ENCODE assay signal across 9 cellular contexts in genomic region chr6:4774715-4775590, GRCh38. TPM values are rescaled to one million over a fixed set of nuclear protein-coding genes. Genes with fewer than 3 reads are reported as not detected.
DNase-seq lines count a peak whose midpoint lies in the region; ATAC-seq, FAIRE-seq and TF ChIP-seq lines count a peak whose summit lies in the region.
"Had no signal": no experiment of that assay in that cellular context is flagged by ENCODE, and none has a peak within 500 bp of the region (broad histone marks: within the 10 kb centered on the region; RNA-seq: fewer than 3 reads in every experiment).

No MANE protein-coding gene starts in this region.

- H3K36me3 ChIP-seq in Panc1 (ENCODE audit: control insufficient read depth, insufficient read depth, low read length) (no peaks in the 10 kb centered on the region; the same call in 1 of the 2 replicates), K562 (ENCODE audit: control insufficient read depth, insufficient read depth, low read length) (no peaks in the 10 kb centered on the region; the same call in 2 of the 3 replicates), iPS-18a (ENCODE audit: control insufficient read depth, low read depth, low read length) (no peaks in the 10 kb centered on the region), smooth muscle cell (ENCODE audit: low read depth) (no peaks in the 10 kb centered on the region)

- peaks cover 31% of the 10 kb centered on the region for H3K79me2 ChIP-seq in K562 (ENCODE audit: control insufficient read depth, insufficient read depth, low read length)
- H3K79me2 ChIP-seq in smooth muscle cell (ENCODE audit: low read depth): peaks cover 32% of the 10 kb centered on the region

- CTCF ChIA-PET in Panc1 (lab: Charles Lee) (interaction anchor here (0.6 kb wide), 1 partner anchor 456 kb away, joined by 5 read pairs; no protein-coding TSS in a partner anchor), K562 (lab: Yijun Ruan, JAX; ENCODE audit: low intra/inter-chr PET ratio) (interaction anchor here (0.5 kb wide), 1 partner anchor 461 kb away, joined by 3 read pairs; no protein-coding TSS in a partner anchor)

- H3K4me2 ChIP-seq in K562 (ENCODE audit: insufficient read depth, low read length): no peak overlapping the region
- H3K4me2 ChIP-seq in smooth muscle cell: peak overlapping the region; percentile 89

- intact Hi-C loops in Panc1 (cut with micrococcal nuclease; ENCODE audit: unreplicated experiment): loop anchor here (5.0 kb wide), 1 partner anchor 162 kb away; no protein-coding TSS in a partner anchor
- intact Hi-C loops in K562 (cut with micrococcal nuclease): no loop called here

- no peaks in the 10 kb centered on the region for H3K9me1 ChIP-seq in K562 (ENCODE audit: control insufficient read depth, insufficient read depth, low read length)

- no peak overlapping the region for H3K9ac ChIP-seq in K562 (ENCODE audit: insufficient read depth in 1 of 2, low read depth in 2 of 2, low read length in 2 of 2)
- peak overlapping the region; percentile 96 for H3K9ac ChIP-seq in iPS-18a (ENCODE audit: low read length)
- peak overlapping the region; percentile 62 for H3K9ac ChIP-seq in smooth muscle cell (ENCODE audit: low read depth)

- H3K27ac ChIP-seq in Panc1 (ENCODE audit: low read length) (peak overlapping the region; percentile 85), K562 (ENCODE audit: extremely low read depth, low read depth, low read length) (no peak overlapping the region), iPS-18a (ENCODE audit: low read length) (no peak overlapping the region), smooth muscle cell (ENCODE audit: low read depth) (peak overlapping the region; percentile 44)

- in situ Hi-C loops in Panc1 (cut with HindIII; ENCODE audit: low pct_unique_long_range_greater_than_20kb, low sequenced_read_pairs): no loop called here
- in situ Hi-C loops in K562 (cut with MboI): no loop called here

- POLR2A ChIA-PET in Panc1 (lab: Charles Lee) (interaction anchor here (0.6 to 0.7 kb wide), 4 partner anchors 90 to 1408 kb away, joined by 3 to 6 read pairs (median 4); no protein-coding TSS in a partner anchor), K562 (lab: Yijun Ruan, JAX) (interaction anchor here (0.5 kb wide), 1 partner anchor 15 kb away, joined by 3 read pairs; no protein-coding TSS in a partner anchor)

- H3K4me1 ChIP-seq in Panc1 (ENCODE audit: control insufficient read depth, insufficient read depth, low read length): peaks cover 19% of the 10 kb centered on the region
- H3K4me1 ChIP-seq in K562 (replicated peaks in 1 of 2; ENCODE audit: control insufficient read depth in 2 of 2, insufficient read depth in 2 of 2, low read length in 2 of 2): peaks cover 10 to 17% of the 10 kb centered on the region in 2 experiments; a peak in 4 of 5 replicates
- peaks cover 35% of the 10 kb centered on the region for H3K4me1 ChIP-seq in iPS-18a (ENCODE audit: control insufficient read depth, low read depth, low read length)
- peaks cover 20% of the 10 kb centered on the region for H3K4me1 ChIP-seq in smooth muscle cell (ENCODE audit: low read depth)

- TF ChIP-seq CTCF in Panc1 (IDR thresholded peaks at IDR 0.05): no peak
- no peak for TF ChIP-seq CTCF in K562 (IDR thresholded peaks at IDR 0.05 in 2 of 3, conservative IDR thresholded peaks at IDR 0.05 in 1 of 3; ENCODE audit: insufficient read depth in 2 of 3, low read depth in 1 of 3, low read length in 3 of 3)
- no peak for TF ChIP-seq CTCF in smooth muscle cell (IDR thresholded peaks at IDR 0.05; ENCODE audit: borderline replicate concordance, insufficient read depth, poor library complexity, severe bottlenecking)

- no peak for FAIRE-seq in K562 (lab: Jason Lieb, UNC)
- FAIRE-seq: A204.1 had no signal

- WGBS in K562 (ENCODE audit: insufficient coverage, low coverage, missing lambda C conversion rate): 97% methylated on average over 48 of the region's 55 CpGs
- 2% methylated on average over 54 of the region's 55 CpGs for WGBS in smooth muscle cell (ENCODE audit: low lambda C conversion rate)

- H3F3A ChIP-seq in smooth muscle cell (ENCODE audit: low read depth): peaks cover 13% of the 10 kb centered on the region

- peaks cover 9% of the 10 kb centered on the region; the same call in 1 of the 2 replicates for H3K9me3 ChIP-seq in Panc1 (ENCODE audit: control insufficient read depth, insufficient read depth, low read depth, low read length)
- H3K9me3 ChIP-seq in K562 (replicated peaks; ENCODE audit: control insufficient read depth, insufficient read depth, low read depth, low read length): peaks cover 18% of the 10 kb centered on the region
- H3K9me3 ChIP-seq in iPS-18a (ENCODE audit: control insufficient read depth, low read depth, low read length): no peaks in the 10 kb centered on the region
- peaks cover 8% of the 10 kb centered on the region for H3K9me3 ChIP-seq in smooth muscle cell (replicated peaks; ENCODE audit: low read depth)

- BruUV-seq in Panc1 (replicated peaks; lab: Mats Ljungman, UMichigan) (no TSS peak), K562 (replicated peaks; lab: Mats Ljungman, UMichigan) (no TSS peak)

- no peak for TF ChIP-seq POLR2A in K562 (conservative IDR thresholded peaks at IDR 0.05)

- DNase-seq in DMS 273 (lab: John Stamatoyannopoulos, UW; ENCODE audit: unreplicated experiment) (peak; percentile 46), DMS 273 treated with DMSO at 0.1 percent for 48 hours (lab: John Stamatoyannopoulos, UW) (no peak), Panc1 (ENCODE audit: low read depth, low spot score) (no peak), K562 (ENCODE audit: extremely low read depth in 1 of 4, low spot score in 3 of 4) (no peak), smooth muscle cell (lab: John Stamatoyannopoulos, UW; ENCODE audit: unreplicated experiment) (peak; percentile 39), NK-92 (lab: John Stamatoyannopoulos, UW; ENCODE audit: unreplicated experiment) (no peak)

- ATAC-seq in Panc1: peak; percentile 5
- ATAC-seq in K562: no peak
- no peak for ATAC-seq in HG03520 (IDR thresholded peaks at IDR 0.05; ENCODE audit: unreplicated experiment)

- peak overlapping the region; percentile 67 to 85 for H3K4me3 ChIP-seq in Panc1 (ENCODE audit: low read depth in 2 of 2, low read length in 2 of 2)
- no peak overlapping the region for H3K4me3 ChIP-seq in K562
- H3K4me3 ChIP-seq in iPS-18a (ENCODE audit: low read length): peak overlapping the region; percentile 98
- peak overlapping the region; percentile 58 for H3K4me3 ChIP-seq in smooth muscle cell

- H4K20me1 ChIP-seq in K562 (replicated peaks; ENCODE audit: control insufficient read depth, insufficient read depth, low read length): peaks cover 2% of the 10 kb centered on the region
- peaks cover 27% of the 10 kb centered on the region for H4K20me1 ChIP-seq in smooth muscle cell (ENCODE audit: low read depth)

- TF ChIP-seq EP300 in K562 (IDR thresholded peaks at IDR 0.05; ENCODE audit: low read length): no peak

- H3K27me3 ChIP-seq in Panc1 (ENCODE audit: control insufficient read depth, insufficient read depth, low read length) (peaks cover 12% of the 10 kb centered on the region), K562 (ENCODE audit: control insufficient read depth in 2 of 2, insufficient read depth in 2 of 2, low read length in 2 of 2) (no peaks in the 10 kb centered on the region; a peak in 1 of 5 replicates), iPS-18a (ENCODE audit: control insufficient read depth, insufficient read depth, low read length) (peaks cover 37% of the 10 kb centered on the region), smooth muscle cell (ENCODE audit: low read depth) (no peaks in the 10 kb centered on the region)

- H2AFZ ChIP-seq in K562 (ENCODE audit: low read depth, low read length): no peak overlapping the region
- H2AFZ ChIP-seq in smooth muscle cell (ENCODE audit: low read depth): peak overlapping the region; percentile 81

- TF ChIP-seq RAD21 in K562 (CRISPR knock-in tag; conservative IDR thresholded peaks at IDR 0.05 in 1 of 2, IDR thresholded peaks at IDR 0.05 in 1 of 2): no peak

TF ChIP-seq in K562, 482 proteins besides CTCF, POLR2A, EP300 and RAD21 (continues in another document):
- TF ChIP-seq ZNF551 (CRISPR knock-in tag; IDR thresholded peaks at IDR 0.05) (no peak), MNT (conservative IDR thresholded peaks at IDR 0.05) (no peak), PRPF4 (IDR thresholded peaks at IDR 0.05; ENCODE audit: insufficient read depth, low read depth, low read length, poor library complexity, severe bottlenecking) (no peak), CBX1 (IDR thresholded peaks at IDR 0.05; ENCODE audit: low read depth) (0 out of 2 replicates have a peak, but pooled peaks have one; percentile 8)

RNA-seq across cellular contexts. Expression of gene CDYL, which starts 1.3 kb away (rescaled TPM):
- total RNA-seq in Panc1 (2021; ENCODE audit: unreplicated experiment): 61.4 TPM
- polyA plus RNA-seq in Panc1 (2012; ENCODE audit: insufficient read length): 22.4 TPM
- total RNA-seq in K562 (2011; cell fraction: chromatin; rRNA removed; ENCODE audit: low replicate concordance): 97.4 and 107 TPM in 2 replicates
- total RNA-seq in K562 (2011; cell fraction: nucleolus; rRNA removed): 24.0 and 27.2 TPM in 2 replicates
- 47.5 and 53.3 TPM in 2 replicates for total RNA-seq in K562 (2011; cell fraction: nucleoplasm; rRNA removed)
- 28.2 and 29.1 TPM in 2 replicates for total RNA-seq in K562 (2014; rRNA removed)
- total RNA-seq in K562 (2014; rRNA removed; fragmentation: Illumina TruSeq; extraction: Trizol): 40.8 and 49.6 TPM in 2 replicates
- 40.1 and 43.3 TPM in 2 replicates for total RNA-seq in K562 (2015; rRNA removed; fragmentation: Illumina TruSeq; extraction: Trizol)
- total RNA-seq in K562 (2021): 42.3 and 44.8 TPM in 2 replicates
- 45.2 and 45.8 TPM in 2 replicates for polyA plus RNA-seq in K562 (2011; rRNA removed)
- polyA plus RNA-seq in K562 (2011; cell fraction: cytosol; rRNA removed): 17.9 and 27.1 TPM in 2 replicates
- polyA plus RNA-seq in K562 (2011; cell fraction: nucleus; rRNA removed): 32.7 and 41.9 TPM in 2 replicates
- 19.0 and 20.5 TPM in 2 replicates for polyA plus RNA-seq in K562 (2012)
- polyA plus RNA-seq in K562 (2014; fragmentation: Illumina TruSeq; extraction: Trizol): 39.0 and 42.1 TPM in 2 replicates
- polyA plus RNA-seq in K562 (2014; fragmentation: Nextera tagmentation; extraction: Ambion mirVana): 1 to 10 TPM; 8.1 to 8.9 TPM
- polyA plus RNA-seq in K562 (2014; rRNA removed): 21.9 and 23.0 TPM in 2 replicates
- 137 and 190 TPM in 2 replicates for polyA minus RNA-seq in K562 (2011; rRNA and poly(A)+ RNA removed)
- 45.0 and 56.9 TPM in 2 replicates for polyA minus RNA-seq in K562 (2011; cell fraction: cytosol; rRNA and poly(A)+ RNA removed)
- 19.1 and 40.3 TPM in 2 replicates for polyA minus RNA-seq in K562 (2011; cell fraction: nucleus; rRNA and poly(A)+ RNA removed)
- 34.5 and 49.9 TPM in 2 replicates for total RNA-seq in smooth muscle cell
- 28.7 and 37.2 TPM in 2 replicates for polyA plus RNA-seq in smooth muscle cell

Comparison
In these comparisons a context has a peak if more than half of its experiments do, and no peak if none do; other contexts are left out.
1. DNase-seq: peak in DMS 273 (single experiment) and smooth muscle cell (single experiment); none in DMS 273 treated with DMSO at 0.1 percent for 48 hours (single experiment), Panc1 (single experiment), K562 (0 of 4) and NK-92 (single experiment).
2. H3K27ac ChIP-seq: peak in Panc1 (single experiment) and smooth muscle cell (single experiment); none in K562 (single experiment) and iPS-18a (single experiment).
3. H3K9ac ChIP-seq: peak in iPS-18a (single experiment) and smooth muscle cell (single experiment); none in K562 (0 of 2).